8 cellular contexts compared by ENCODE assay signal in genomic region chr1:153775432-153776311, GRCh38. TPM values are rescaled to one million over a fixed set of nuclear protein-coding genes. Genes with fewer than 3 reads are reported as not detected.
DNase-seq lines count a peak whose midpoint lies in the region; ATAC-seq and TF ChIP-seq lines count a peak whose summit lies in the region.

No MANE protein-coding gene starts in this region.

- no peak for TF ChIP-seq CTCF in CD4-positive, alpha-beta T cell (IDR thresholded peaks at IDR 0.05)
- TF ChIP-seq CTCF in NB4 (IDR thresholded peaks at IDR 0.05; ENCODE audit: low read depth, low read length): no peak

- peak overlapping the region; percentile 97 for H3K4me2 ChIP-seq in skeletal muscle satellite cell (ENCODE audit: low read length)

- no peaks in the 10 kb centered on the region for H3K27me3 ChIP-seq in CD4-positive, alpha-beta T cell (ENCODE audit: control insufficient read depth, insufficient read depth, low read length)
- H3K27me3 ChIP-seq in skeletal muscle satellite cell (ENCODE audit: control insufficient read depth, insufficient read depth, low read length): no peaks in the 10 kb centered on the region

- H3K4me1 ChIP-seq in skeletal muscle satellite cell (ENCODE audit: control insufficient read depth, insufficient read depth, low read length): peaks cover 34% of the 10 kb centered on the region

- H3K4me1 Mint-ChIP-seq in CD4-positive, alpha-beta T cell (ENCODE audit: low read depth): peaks cover 16% of the 10 kb centered on the region

- no peaks in the 10 kb centered on the region for H3K27me3 Mint-ChIP-seq in CD4-positive, alpha-beta T cell

- H3K36me3 Mint-ChIP-seq in CD4-positive, alpha-beta T cell (ENCODE audit: low read depth): peaks cover 6% of the 10 kb centered on the region

- H3K4me3 ChIP-seq in NB4 (ENCODE audit: low read depth, low read length) (peak overlapping the region; percentile 67), skeletal muscle satellite cell (ENCODE audit: low read length) (peak overlapping the region; percentile 76)

- ATAC-seq in CD4-positive, alpha-beta T cell (ENCODE audit: poor library complexity): peak; percentile 80
- ATAC-seq in GM19468 (IDR thresholded peaks at IDR 0.05; ENCODE audit: extremely low read depth, unreplicated experiment): peak; percentile 18

- intact Hi-C loops in CD4-positive, alpha-beta T cell (cut with DNase I, micrococcal nuclease): no loop called here

- POLR2A ChIA-PET in CD4-positive, alpha-beta T cell (lab: Charles Lee): interaction anchor here (0.7 to 2.0 kb wide), 15 partner anchors 8 to 445 kb away, joined by 3 to 17 read pairs (median 5); partner anchors contain the start of genes CHTOP, CRTC2, INTS3 and JTB

- TF ChIP-seq POLR2A in NB4 (IDR thresholded peaks at IDR 0.05; ENCODE audit: extremely low read depth, insufficient read length): peak; percentile 42

- peaks cover 20% of the 10 kb centered on the region for H3K36me3 ChIP-seq in skeletal muscle satellite cell (ENCODE audit: insufficient read depth, low read length)

- peak; percentile 42 to 66 (median 55) for DNase-seq in CD4-positive, alpha-beta T cell
- peak; percentile 90 for DNase-seq in NB4 (ENCODE audit: low read depth)
- DNase-seq in T follicular helper cell (ENCODE audit: low read depth): peak; percentile 51
- peak; percentile 76 for DNase-seq in iPS DF 4.7 (ENCODE audit: extremely low read depth, low spot score)
- DNase-seq in OCI-M1 (lab: John Stamatoyannopoulos, UW): no peak

- CTCF ChIA-PET in CD4-positive, alpha-beta T cell (lab: Charles Lee): interaction anchor here (1.0 kb wide), 1 partner anchor 10 kb away, joined by 4 read pairs; no protein-coding TSS in a partner anchor

- peak overlapping the region; percentile 41 for H3K27ac ChIP-seq in CD4-positive, alpha-beta T cell (ENCODE audit: low read depth, low read length)
- H3K27ac ChIP-seq in angular gyrus (ENCODE audit: low read depth, low read length): peak overlapping the region; percentile 82

- peak overlapping the region; percentile 63 for H3K9ac ChIP-seq in skeletal muscle satellite cell (ENCODE audit: low read depth, low read length)

- no peaks in the 10 kb centered on the region for H3K9me3 ChIP-seq in CD4-positive, alpha-beta T cell (ENCODE audit: control insufficient read depth, low read length)
- no peaks in the 10 kb centered on the region for H3K9me3 ChIP-seq in skeletal muscle satellite cell (replicated peaks; ENCODE audit: low read length)

- H3K9me3 Mint-ChIP-seq in CD4-positive, alpha-beta T cell: no peaks in the 10 kb centered on the region

- H3K27ac Mint-ChIP-seq in CD4-positive, alpha-beta T cell: peak overlapping the region; percentile 51

- peak overlapping the region; percentile 86 for H3K4me3 Mint-ChIP-seq in CD4-positive, alpha-beta T cell

RNA-seq across cellular contexts. Expression of gene SLC27A3, which starts 0.5 kb away (rescaled TPM):
- 1 to 10 TPM; 3.8 to 4.4 TPM for total RNA-seq in CD4-positive, alpha-beta T cell
- total RNA-seq in skeletal muscle satellite cell (2012; rRNA removed): 9.8 and 12.2 TPM in 2 replicates

RNA-seq across cellular contexts. Expression of gene INTS3, which starts 47.8 kb away (rescaled TPM):
- total RNA-seq in CD4-positive, alpha-beta T cell: 10 to 100 TPM; 24.9 to 27.4 TPM
- 28.6 and 38.7 TPM in 2 replicates for total RNA-seq in skeletal muscle satellite cell (2012; rRNA removed)
